In genomic region chr6:21164768-21165326, GRCh38 we compare ENCODE assay signal across 8 cellular contexts.
DNase-seq lines count a peak whose midpoint lies in the region; ATAC-seq, FAIRE-seq and TF ChIP-seq lines count a peak whose summit lies in the region.
"Had no signal": no experiment of that assay in that cellular context is flagged by ENCODE, and none has a peak within 500 bp of the region (broad histone marks: within the 10 kb centered on the region; RNA-seq: fewer than 3 reads in every experiment).

No MANE protein-coding gene starts in this region.

- H3K27me3 ChIP-seq in MM.1S (replicated peaks; ENCODE audit: insufficient read depth, low read length): no peaks in the 10 kb centered on the region
- H3K27me3 ChIP-seq in HepG2 (ENCODE audit: control insufficient read depth in 1 of 2, insufficient read depth in 2 of 2, low read length in 2 of 2): no peaks in the 10 kb centered on the region
- H3K27me3 ChIP-seq in aorta (ENCODE audit: control insufficient read depth in 1 of 2, insufficient read depth in 2 of 2, low read length in 1 of 2): no peaks in the 10 kb centered on the region
- no peaks in the 10 kb centered on the region for H3K27me3 ChIP-seq in HAP-1 (ENCODE audit: low read depth)
- H3K27me3 ChIP-seq: body of pancreas had no signal

- WGBS in HepG2 (ENCODE audit: low lambda C conversion rate): over 99% methylated on average over 2 of the region's 2 CpGs
- 76 to 84% methylated on average over 2 of the region's 2 CpGs for WGBS in aorta, 2 donors

- TF ChIP-seq EP300 in HepG2 (IDR thresholded peaks at IDR 0.05; ENCODE audit: low read depth in 2 of 2, low read length in 2 of 2): no peak
- no peak for TF ChIP-seq EP300 in HepG2 (CRISPR knock-in tag; IDR thresholded peaks at IDR 0.05; ENCODE audit: borderline replicate concordance)

- H3K9me3 ChIP-seq in MM.1S (replicated peaks; ENCODE audit: insufficient read depth, low read length) (no peaks in the 10 kb centered on the region), HepG2 (ENCODE audit: low read length) (no peaks in the 10 kb centered on the region), aorta (ENCODE audit: control insufficient read depth, low read length) (no peaks in the 10 kb centered on the region), HAP-1 (no peaks in the 10 kb centered on the region)
- H3K9me3 ChIP-seq: body of pancreas had no signal

- CTCF ChIA-PET in HepG2 (lab: Yijun Ruan, JAX; ENCODE audit: low intra/inter-chr PET ratio, low total read pairs): no interaction called here

- POLR2A ChIA-PET in HepG2 (lab: Yijun Ruan, JAX): no interaction called here

- H3K79me2 ChIP-seq in MM.1S (ENCODE audit: low read length) (no peaks in the 10 kb centered on the region), HepG2 (ENCODE audit: insufficient read depth, low read length) (no peaks in the 10 kb centered on the region)

- H3K4me1 ChIP-seq in MM.1S (ENCODE audit: low read length) (peaks cover 14% of the 10 kb centered on the region), HepG2 (ENCODE audit: insufficient read depth, low read length) (peaks cover 6% of the 10 kb centered on the region; the same call in 1 of the 2 replicates), aorta (ENCODE audit: control insufficient read depth in 1 of 2, insufficient read depth in 2 of 2, low read length in 2 of 2) (no peaks in the 10 kb centered on the region), HAP-1 (no peaks in the 10 kb centered on the region)
- H3K4me1 ChIP-seq: body of pancreas had no signal

- H2AFZ ChIP-seq in MM.1S (ENCODE audit: low read length) (no peak overlapping the region), HepG2 (ENCODE audit: low read length) (no peak overlapping the region)

- TF ChIP-seq POLR2A in HepG2 (IDR thresholded peaks at IDR 0.05; ENCODE audit: insufficient read depth in 1 of 2, low read depth in 2 of 2, low read length in 2 of 2): no peak

- in situ Hi-C loops in HepG2 (cut with HindIII; ENCODE audit: extremely low pct_ligation_motif_present, low pct_unique_long_range_greater_than_20kb) (no loop called here), HAP-1 (cut with MboI; ENCODE audit: low sequenced_read_pairs) (no loop called here)

- intact Hi-C loops in HepG2 (cut with micrococcal nuclease; ENCODE audit: unreplicated experiment): no loop called here
- intact Hi-C loops in aorta (cut with DNase I): no loop called here

- H3K27ac ChIP-seq in MM.1S (ENCODE audit: low read length): no peak overlapping the region
- H3K27ac ChIP-seq in HepG2 (ENCODE audit: extremely low read length, insufficient read depth, low read length): no peak overlapping the region
- no peak overlapping the region for H3K27ac ChIP-seq in aorta (ENCODE audit: low read depth in 1 of 2, low read length in 2 of 2)
- H3K27ac ChIP-seq: body of pancreas had no signal

- BruUV-seq in HepG2 (replicated peaks; lab: Mats Ljungman, UMichigan): no TSS peak

- H3K4me2 ChIP-seq in MM.1S (ENCODE audit: low read depth, low read length) (peak overlapping the region; percentile 23; the same call in 1 of the 2 replicates), HepG2 (ENCODE audit: low read depth, low read length) (no peak overlapping the region)

- ATAC-seq in GM18870 (IDR thresholded peaks at IDR 0.05; ENCODE audit: unreplicated experiment) (peak; percentile 83), HG02571 (IDR thresholded peaks at IDR 0.05; ENCODE audit: unreplicated experiment) (peak; percentile 41), HepG2 (no peak), aorta (ENCODE audit: low FRiP score) (no peak)
- ATAC-seq: body of pancreas had no signal

- H3F3A ChIP-seq in MM.1S (ENCODE audit: insufficient read depth, low read length): no peaks in the 10 kb centered on the region

- TF ChIP-seq CTCF in MM.1S (IDR thresholded peaks at IDR 0.05; ENCODE audit: low read length) (no peak), HepG2 (CRISPR knock-in tag; IDR thresholded peaks at IDR 0.05) (no peak)

- no peaks in the 10 kb centered on the region for H4K20me1 ChIP-seq in MM.1S (ENCODE audit: insufficient read depth, low read length)
- no peaks in the 10 kb centered on the region for H4K20me1 ChIP-seq in HepG2 (ENCODE audit: insufficient read depth, low read length)

- H3K36me3 ChIP-seq in MM.1S (replicated peaks; ENCODE audit: insufficient read depth, low read length) (no peaks in the 10 kb centered on the region), HepG2 (replicated peaks in 1 of 2; ENCODE audit: control insufficient read depth in 1 of 2, insufficient read depth in 2 of 2, low read length in 2 of 2) (no peaks in the 10 kb centered on the region), aorta (ENCODE audit: control insufficient read depth in 1 of 2, insufficient read depth in 2 of 2, low read length in 1 of 2) (no peaks in the 10 kb centered on the region), HAP-1 (replicated peaks) (no peaks in the 10 kb centered on the region)

- TF ChIP-seq RAD21 in HepG2 (CRISPR knock-in tag; IDR thresholded peaks at IDR 0.05): no peak

- DNase-seq in MM.1S (peak; percentile 57), HepG2 (ENCODE audit: low spot score) (no peak), aorta (no peak), iPS-NIHi7 (ENCODE audit: extremely low spot score) (no peak), HAP-1 (ENCODE audit: low spot score in 2 of 2) (no peak)
- DNase-seq: body of pancreas had no signal

- H3K4me3 ChIP-seq in MM.1S (ENCODE audit: low read length) (no peak overlapping the region), HepG2 (replicated peaks in 1 of 3; ENCODE audit: insufficient read depth in 1 of 3, low read depth in 2 of 3, low read length in 3 of 3) (no peak overlapping the region), aorta (ENCODE audit: low read length in 2 of 2) (no peak overlapping the region), HAP-1 (no peak overlapping the region)
- H3K4me3 ChIP-seq: body of pancreas had no signal

- no peaks in the 10 kb centered on the region for H3K9me2 ChIP-seq in MM.1S (replicated peaks; ENCODE audit: insufficient read depth, low read length)

- H3K9ac ChIP-seq in MM.1S (ENCODE audit: low read length) (no peak overlapping the region), HepG2 (ENCODE audit: insufficient read depth, low read depth, low read length) (no peak overlapping the region)

- peak; percentile 26 for FAIRE-seq in HepG2 (lab: Jason Lieb, UNC)

TF ChIP-seq in HepG2, 621 proteins besides CTCF, POLR2A, EP300 and RAD21 (continues in another document):
- TF ChIP-seq ARID3A (IDR thresholded peaks at IDR 0.05; ENCODE audit: low read depth, low read length): no peak
- TF ChIP-seq KDM4B (CRISPR knock-in tag; IDR thresholded peaks at IDR 0.05): no peak
- TF ChIP-seq ZNF232 (CRISPR knock-in tag; IDR thresholded peaks at IDR 0.05; ENCODE audit: borderline replicate concordance): no peak
- TF ChIP-seq, protein P1, sequence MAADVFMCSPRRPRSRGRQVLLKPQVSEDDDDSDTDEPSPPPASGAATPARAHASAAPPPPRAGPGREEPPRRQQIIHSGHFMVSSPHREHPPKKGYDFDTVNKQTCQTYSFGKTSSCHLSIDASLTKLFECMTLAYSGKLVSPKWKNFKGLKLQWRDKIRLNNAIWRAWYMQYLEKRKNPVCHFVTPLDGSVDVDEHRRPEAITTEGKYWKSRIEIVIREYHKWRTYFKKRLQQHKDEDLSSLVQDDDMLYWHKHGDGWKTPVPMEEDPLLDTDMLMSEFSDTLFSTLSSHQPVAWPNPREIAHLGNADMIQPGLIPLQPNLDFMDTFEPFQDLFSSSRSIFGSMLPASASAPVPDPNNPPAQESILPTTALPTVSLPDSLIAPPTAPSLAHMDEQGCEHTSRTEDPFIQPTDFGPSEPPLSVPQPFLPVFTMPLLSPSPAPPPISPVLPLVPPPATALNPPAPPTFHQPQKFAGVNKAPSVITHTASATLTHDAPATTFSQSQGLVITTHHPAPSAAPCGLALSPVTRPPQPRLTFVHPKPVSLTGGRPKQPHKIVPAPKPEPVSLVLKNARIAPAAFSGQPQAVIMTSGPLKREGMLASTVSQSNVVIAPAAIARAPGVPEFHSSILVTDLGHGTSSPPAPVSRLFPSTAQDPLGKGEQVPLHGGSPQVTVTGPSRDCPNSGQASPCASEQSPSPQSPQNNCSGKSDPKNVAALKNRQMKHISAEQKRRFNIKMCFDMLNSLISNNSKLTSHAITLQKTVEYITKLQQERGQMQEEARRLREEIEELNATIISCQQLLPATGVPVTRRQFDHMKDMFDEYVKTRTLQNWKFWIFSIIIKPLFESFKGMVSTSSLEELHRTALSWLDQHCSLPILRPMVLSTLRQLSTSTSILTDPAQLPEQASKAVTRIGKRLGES (CRISPR knock-in tag; IDR thresholded peaks at IDR 0.05; ENCODE audit: borderline replicate concordance): no peak
- TF ChIP-seq SP4 (CRISPR knock-in tag; IDR thresholded peaks at IDR 0.05): no peak
- TF ChIP-seq ZXDC (CRISPR knock-in tag; IDR thresholded peaks at IDR 0.05): no peak

Comparison
In these comparisons a context has a peak if more than half of its experiments do, and no peak if none do; other contexts are left out.
1. ATAC-seq: peak in GM18870 (single experiment) and HG02571 (single experiment); none in HepG2 (single experiment) and aorta (single experiment).